ENCODE assay signal across 8 cellular contexts in genomic region chr2:101697124-101697793, GRCh38. TPM values are rescaled to one million over a fixed set of nuclear protein-coding genes. Genes with fewer than 3 reads are reported as not detected.
DNase-seq lines count a peak whose midpoint lies in the region; TF ChIP-seq lines count a peak whose summit lies in the region.

Gene MAP4K4, plus strand, starts transcription at chr2:101697707. Its CDS starts 374 bp downstream, at chr2:101698081.

- H3K9me3 ChIP-seq in GM23248 (ENCODE audit: low read depth) (no peaks in the 10 kb centered on the region), left ventricle myocardium inferior (replicated peaks) (peaks cover 14% of the 10 kb centered on the region)

- H3K4me2 ChIP-seq in GM23248 (ENCODE audit: unreplicated experiment), result peak within 1 kb of the TSS; percentile 88

- no peaks in the 10 kb centered on the region for H4K20me1 ChIP-seq in GM23248 (ENCODE audit: insufficient read depth)

- H3K27ac ChIP-seq in GM23248 (peak within 1 kb of the TSS; percentile 65), left ventricle myocardium inferior (replicated peaks) (peak within 1 kb of the TSS; percentile 95)

- H3K9ac ChIP-seq in GM23248, result peak within 1 kb of the TSS; percentile 95

- H3K4me3 ChIP-seq in GM23248 (peak within 1 kb of the TSS; percentile 96), NB4 (ENCODE audit: low read depth, low read length) (peak within 1 kb of the TSS; percentile 84), left ventricle myocardium inferior (peak within 1 kb of the TSS; percentile 85)

- BruUV-seq in Calu3 (replicated peaks; lab: Mats Ljungman, UMichigan), result no TSS peak

- CTCF ChIA-PET in Calu3 (lab: Charles Lee), result interaction anchor here (0.7 to 1.3 kb wide), 4 partner anchors 10 to 355 kb away, joined by 3 to 4 read pairs (median 3); no protein-coding TSS in a partner anchor

- H3K36me3 Mint-ChIP-seq in Calu3 (ENCODE audit: insufficient read depth, unreplicated experiment), result peaks cover 20% of the 10 kb centered on the region
- H3K36me3 Mint-ChIP-seq in type B pancreatic cell, result peaks cover 8% of the 10 kb centered on the region

- TF ChIP-seq CTCF in Calu3 (IDR thresholded peaks at IDR 0.05; ENCODE audit: unreplicated experiment) (no peak), NB4 (IDR thresholded peaks at IDR 0.05; ENCODE audit: low read depth, low read length) (no peak), left ventricle myocardium inferior (IDR thresholded peaks at IDR 0.05; ENCODE audit: borderline replicate concordance) (peak; percentile 52), type B pancreatic cell (conservative IDR thresholded peaks at IDR 0.05) (peak; percentile 50)

- no peaks in the 10 kb centered on the region for H3K27me3 ChIP-seq in GM23248 (replicated peaks; ENCODE audit: insufficient read depth)
- H3K27me3 ChIP-seq in left ventricle myocardium inferior (ENCODE audit: low read depth), result no peaks in the 10 kb centered on the region

- peak; percentile 81 for DNase-seq in Calu3
- peak; percentile 91 for DNase-seq in GM23248
- DNase-seq in NB4 (ENCODE audit: low read depth), result peak; percentile 84
- DNase-seq in T-helper 2 cell, result peak; percentile 53 to 82 (median 62)
- DNase-seq in amygdala (lab: John Stamatoyannopoulos, UW), result peak in 55 of 56 donors; percentile 38 to 86 (median 74)
- peak; percentile 92 for DNase-seq in left ventricle myocardium inferior
- peak; percentile 73 to 96 (median 79) for DNase-seq in posterior cingulate gyrus
- DNase-seq in type B pancreatic cell (ENCODE audit: extremely low spot score, unreplicated experiment), result peak; percentile 85

- H3K9me3 Mint-ChIP-seq in Calu3 (ENCODE audit: low read depth, unreplicated experiment) (peaks cover 3% of the 10 kb centered on the region), type B pancreatic cell (peaks cover 9% of the 10 kb centered on the region)

- H3K27ac Mint-ChIP-seq in Calu3 (ENCODE audit: unreplicated experiment) (peak within 1 kb of the TSS; percentile 86), type B pancreatic cell (peak within 1 kb of the TSS; percentile 95)

- H3K4me3 Mint-ChIP-seq in Calu3 (ENCODE audit: low read depth, unreplicated experiment), result no peak within 1 kb of the TSS
- H3K4me3 Mint-ChIP-seq in type B pancreatic cell, result peak within 1 kb of the TSS; percentile 98

- H3K4me1 ChIP-seq in GM23248 (ENCODE audit: insufficient read depth), result peaks cover 16% of the 10 kb centered on the region
- peaks cover 51% of the 10 kb centered on the region for H3K4me1 ChIP-seq in left ventricle myocardium inferior

- WGBS in GM23248 (ENCODE audit: low coverage in 1 of 2, low lambda C conversion rate in 2 of 2, missing lambda C conversion rate in 2 of 2), 2 experiments, result 1% methylated on average over 52 to 83 of the region's 85 CpGs

- in situ Hi-C loops in GM23248 (cut with MboI), result loop anchor here (5.0 to 10.0 kb wide), 2 partner anchors 135 to 282 kb away; no protein-coding TSS in a partner anchor

- H3K36me3 ChIP-seq in GM23248 (ENCODE audit: low read depth) (no peaks in the 10 kb centered on the region; the same call in 1 of the 2 replicates), left ventricle myocardium inferior (no peaks in the 10 kb centered on the region)

- intact Hi-C loops in Calu3 (cut with micrococcal nuclease; ENCODE audit: unreplicated experiment), result loop anchor here (5.0 to 10.0 kb wide), 4 partner anchors 65 to 282 kb away; no protein-coding TSS in a partner anchor
- intact Hi-C loops in left ventricle myocardium inferior (cut with micrococcal nuclease), result no loop called here
- intact Hi-C loops in posterior cingulate gyrus (cut with DNase I), result loop anchor here (2.0 to 10.0 kb wide), 4 partner anchors 40 to 162 kb away; no protein-coding TSS in a partner anchor

- peaks cover 43% of the 10 kb centered on the region for H3K79me2 ChIP-seq in GM23248 (ENCODE audit: insufficient read depth)

- H3K9me2 ChIP-seq in GM23248 (ENCODE audit: insufficient read depth), result no peaks in the 10 kb centered on the region

- TF ChIP-seq POLR2A in NB4 (IDR thresholded peaks at IDR 0.05; ENCODE audit: extremely low read depth, insufficient read length), result no peak

- peak within 1 kb of the TSS; percentile 77 for H2AFZ ChIP-seq in GM23248

- H3F3A ChIP-seq in GM23248 (ENCODE audit: insufficient read depth), result peaks cover 46% of the 10 kb centered on the region

- H3K27me3 Mint-ChIP-seq in Calu3 (ENCODE audit: unreplicated experiment), result no peaks in the 10 kb centered on the region
- no peaks in the 10 kb centered on the region for H3K27me3 Mint-ChIP-seq in type B pancreatic cell

- H3K4me1 Mint-ChIP-seq in Calu3 (ENCODE audit: low read depth, unreplicated experiment), result peaks cover 31% of the 10 kb centered on the region
- peaks cover 19% of the 10 kb centered on the region for H3K4me1 Mint-ChIP-seq in type B pancreatic cell (ENCODE audit: unreplicated experiment)

RNA-seq across cellular contexts. Expression of gene MAP4K4, which starts in this region (rescaled TPM):
- total RNA-seq in Calu3 (2022) (136 and 151 TPM in 2 replicates), left ventricle myocardium inferior (102 TPM), type B pancreatic cell (ENCODE audit: low replicate concordance) (82.0 and 166 TPM in 2 replicates)
- total RNA-seq in GM23248 (2014; rRNA removed; shearing (Covaris generic)), result 107 and 115 TPM in 2 replicates
- polyA plus RNA-seq in GM23248 (2016; fragmentation: Nextera tagmentation; extraction: Ambion mirVana), result 19.9 and 20.3 TPM in 2 replicates

Comparison
In these comparisons a context has a peak if more than half of its experiments do, and no peak if none do; other contexts are left out.
1. Peak in every context shown above with its lines: DNase-seq, H3K4me3 ChIP-seq and H3K27ac ChIP-seq.
2. CTCF ChIP-seq: peak in left ventricle myocardium inferior (single experiment) and type B pancreatic cell (single experiment); none in Calu3 (single experiment) and NB4 (single experiment).